In genomic region chr6:163741743-163742363, GRCh38 we compare ENCODE assay signal across 14 cellular contexts.
"Had no signal": no experiment of that assay in that cellular context is flagged by ENCODE, and none has a peak within 500 bp of the region (broad histone marks: within the 10 kb centered on the region; RNA-seq: fewer than 3 reads in every experiment).

No MANE protein-coding gene starts in this region.

- H3K27ac ChIP-seq: gastrocnemius medialis, heart right ventricle, left lung, prostate gland had no signal

- H3K27me3 ChIP-seq: gastrocnemius medialis, heart right ventricle, left lung had no signal

- ATAC-seq: activated CD8-positive, alpha-beta memory T cell treated with anti-CD3 and anti-CD28 coated beads, Interleukin-2, amount 10 ng/mL, durations not matched to agents 7 days and 5 days; gastrocnemius medialis; heart right ventricle; left lung; natural killer cell; sciatic nerve had no signal

- H3K9me3 ChIP-seq: gastrocnemius medialis, heart right ventricle, left lung, prostate gland had no signal

- DNase-seq: activated CD4-positive, alpha-beta T cell treated with anti-CD3 and anti-CD28 coated beads for 1 hour; activated CD4-positive, alpha-beta T cell treated with anti-CD3 and anti-CD28 coated beads, Interleukin-2, amount 50 U/mL, for 48 hours; activated CD8-positive, alpha-beta memory T cell treated with anti-CD3 and anti-CD28 coated beads, Interleukin-2, amount 10 ng/mL, durations not matched to agents 7 days and 5 days; activated effector memory CD4-positive, alpha-beta T cell treated with Interleukin-2 at 50 U/mL for 16 hours; activated T-cell treated with anti-CD3 and anti-CD28 coated beads, Interleukin-2, amount 50 U/mL, for 24 hours; amygdala; effector memory CD4-positive, alpha-beta T cell; gastrocnemius medialis; heart right ventricle; left lung; natural killer cell; nucleus accumbens had no signal

- H3K4me3 ChIP-seq: gastrocnemius medialis, heart right ventricle, left lung, prostate gland had no signal

- H3K4me1 ChIP-seq: left lung, prostate gland had no signal

- H3K36me3 ChIP-seq: gastrocnemius medialis, heart right ventricle, left lung, prostate gland had no signal
